1 cellular context compared by ENCODE assay signal in the genomic region with DNA sequence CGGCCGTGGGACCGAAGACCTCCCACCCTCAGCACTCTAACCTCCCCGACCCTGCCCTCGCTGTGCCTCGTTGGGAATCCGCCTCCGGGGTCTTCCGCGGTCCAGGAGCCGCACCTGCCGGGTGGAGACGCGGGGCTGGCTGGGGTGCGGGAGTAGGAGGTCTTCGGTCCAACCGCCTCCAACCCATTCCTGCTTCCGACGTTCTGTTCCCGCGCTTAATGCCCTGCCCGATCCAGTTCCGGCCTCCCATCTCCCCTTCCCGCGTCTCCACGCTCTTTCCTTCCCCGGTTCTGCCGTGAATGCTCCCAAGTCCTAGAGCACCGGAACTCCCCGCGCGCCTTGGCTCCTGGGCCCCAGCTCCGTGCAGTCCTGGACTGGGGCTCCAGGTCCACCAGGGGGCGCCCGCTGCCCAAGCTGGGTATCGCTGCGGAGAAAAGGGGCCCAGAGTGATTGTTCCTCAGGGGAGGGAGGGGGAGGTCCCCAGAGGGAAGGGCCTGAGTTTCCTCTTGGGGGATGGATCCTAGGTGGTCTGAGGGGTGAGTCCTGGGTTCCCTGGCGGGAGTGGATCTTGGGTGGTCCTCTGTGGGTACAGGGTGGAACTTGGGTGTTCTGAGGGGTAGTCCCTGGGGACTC.
A peak's percentile ranks its signal among the peaks of the same experiment; 100 is the strongest.
TF ChIP-seq lines count a peak whose summit lies in the region.

No MANE protein-coding gene starts in this region.

TF ChIP-seq in HEK293, 187 proteins besides CTCF, POLR2A, EP300 and RAD21 (continued from another document and continues in another):
- TF ChIP-seq SP7 (tag by site-specific recombination; IDR thresholded peaks at IDR 0.05) (peak; percentile 66; the same call in 1 of the 2 replicates), ZNF558 (tag by site-specific recombination; IDR thresholded peaks at IDR 0.05) (no peak; the same call in 1 of the 2 replicates), ZNF776 (tag by site-specific recombination; IDR thresholded peaks at IDR 0.05; ENCODE audit: borderline replicate concordance) (no peak), SETDB1 (IDR thresholded peaks at IDR 0.05; ENCODE audit: insufficient read length, low read length) (no peak), ZNF292 (tag by site-specific recombination; IDR thresholded peaks at IDR 0.05; ENCODE audit: borderline replicate concordance, low read depth) (no peak), ZNF670 (tag by site-specific recombination; IDR thresholded peaks at IDR 0.05; ENCODE audit: low read depth) (no peak), ZNF548 (tag by site-specific recombination; IDR thresholded peaks at IDR 0.05) (no peak), ZNF404 (tag by site-specific recombination; IDR thresholded peaks at IDR 0.05) (no peak), GLIS1 (tag by site-specific recombination; IDR thresholded peaks at IDR 0.05) (0 out of 2 replicates have a peak, but pooled peaks have one; percentile 12), HOXA7 (CRISPR knock-in tag; IDR thresholded peaks at IDR 0.05; ENCODE audit: borderline replicate concordance) (no peak), ZNF701 (tag by site-specific recombination; IDR thresholded peaks at IDR 0.05) (peak; percentile 54; the same call in 1 of the 2 replicates), ZNF221 (tag by site-specific recombination; IDR thresholded peaks at IDR 0.05; ENCODE audit: borderline replicate concordance) (no peak), KLF1 (tag by site-specific recombination; IDR thresholded peaks at IDR 0.05) (no peak), ZNF629 (tag by site-specific recombination; IDR thresholded peaks at IDR 0.05) (peak; percentile 55), ZNF561 (tag by site-specific recombination; IDR thresholded peaks at IDR 0.05; ENCODE audit: borderline replicate concordance) (no peak; the same call in 1 of the 2 replicates), ZNF544 (tag by site-specific recombination; IDR thresholded peaks at IDR 0.05) (no peak), GLI4 (tag by site-specific recombination; IDR thresholded peaks at IDR 0.05) (no peak), ZNF473 (tag by site-specific recombination; IDR thresholded peaks at IDR 0.05) (no peak), REPIN1 (tag by site-specific recombination; IDR thresholded peaks at IDR 0.05; ENCODE audit: low read depth) (no peak), ZNF184 (tag by site-specific recombination; IDR thresholded peaks at IDR 0.05) (no peak; the same call in 1 of the 2 replicates), ZNF76 (tag by site-specific recombination; IDR thresholded peaks at IDR 0.05; ENCODE audit: borderline replicate concordance, low read depth) (peak; percentile 76; the same call in 1 of the 2 replicates), MYNN (tag by site-specific recombination; IDR thresholded peaks at IDR 0.05; ENCODE audit: borderline replicate concordance) (no peak), YY2 (tag by site-specific recombination; IDR thresholded peaks at IDR 0.05) (no peak), ZNF658 (tag by site-specific recombination; IDR thresholded peaks at IDR 0.05) (no peak), ATF2 (tag by site-specific recombination; IDR thresholded peaks at IDR 0.05; ENCODE audit: low read depth) (no peak), ZNF175 (tag by site-specific recombination; IDR thresholded peaks at IDR 0.05) (no peak), BCL6B (tag by site-specific recombination; IDR thresholded peaks at IDR 0.05) (no peak), KLF10 (tag by site-specific recombination; IDR thresholded peaks at IDR 0.05) (no peak), KLF16 (tag by site-specific recombination; IDR thresholded peaks at IDR 0.05) (no peak), KLF17 (tag by site-specific recombination; IDR thresholded peaks at IDR 0.05) (peak; percentile 74; the same call in 1 of the 2 replicates), ZNF571 (tag by site-specific recombination; IDR thresholded peaks at IDR 0.05) (no peak), HOXC10 (CRISPR knock-in tag; IDR thresholded peaks at IDR 0.05) (no peak), ZNF10 (tag by site-specific recombination; IDR thresholded peaks at IDR 0.05) (no peak), ZSCAN18 (tag by site-specific recombination; IDR thresholded peaks at IDR 0.05) (peak; percentile 7; the same call in 1 of the 2 replicates), BCL11A (tag by site-specific recombination; IDR thresholded peaks at IDR 0.05; ENCODE audit: low read depth) (no peak), ZFP69B (tag by site-specific recombination; IDR thresholded peaks at IDR 0.05) (peak; percentile 98), ZNF623 (tag by site-specific recombination; IDR thresholded peaks at IDR 0.05) (no peak), ZNF791 (tag by site-specific recombination; IDR thresholded peaks at IDR 0.05) (no peak), ZFP37 (tag by site-specific recombination; IDR thresholded peaks at IDR 0.05) (peak; percentile 68; the same call in 1 of the 2 replicates), ZBTB26 (tag by site-specific recombination; optimal IDR thresholded peaks at IDR 0.05) (peak; percentile 60), ZNF677 (tag by site-specific recombination; IDR thresholded peaks at IDR 0.05) (no peak), ZNF549 (tag by site-specific recombination; IDR thresholded peaks at IDR 0.05) (no peak), ZNF433 (tag by site-specific recombination; IDR thresholded peaks at IDR 0.05; ENCODE audit: low read depth) (no peak)
- TF ChIP-seq, protein P1, sequence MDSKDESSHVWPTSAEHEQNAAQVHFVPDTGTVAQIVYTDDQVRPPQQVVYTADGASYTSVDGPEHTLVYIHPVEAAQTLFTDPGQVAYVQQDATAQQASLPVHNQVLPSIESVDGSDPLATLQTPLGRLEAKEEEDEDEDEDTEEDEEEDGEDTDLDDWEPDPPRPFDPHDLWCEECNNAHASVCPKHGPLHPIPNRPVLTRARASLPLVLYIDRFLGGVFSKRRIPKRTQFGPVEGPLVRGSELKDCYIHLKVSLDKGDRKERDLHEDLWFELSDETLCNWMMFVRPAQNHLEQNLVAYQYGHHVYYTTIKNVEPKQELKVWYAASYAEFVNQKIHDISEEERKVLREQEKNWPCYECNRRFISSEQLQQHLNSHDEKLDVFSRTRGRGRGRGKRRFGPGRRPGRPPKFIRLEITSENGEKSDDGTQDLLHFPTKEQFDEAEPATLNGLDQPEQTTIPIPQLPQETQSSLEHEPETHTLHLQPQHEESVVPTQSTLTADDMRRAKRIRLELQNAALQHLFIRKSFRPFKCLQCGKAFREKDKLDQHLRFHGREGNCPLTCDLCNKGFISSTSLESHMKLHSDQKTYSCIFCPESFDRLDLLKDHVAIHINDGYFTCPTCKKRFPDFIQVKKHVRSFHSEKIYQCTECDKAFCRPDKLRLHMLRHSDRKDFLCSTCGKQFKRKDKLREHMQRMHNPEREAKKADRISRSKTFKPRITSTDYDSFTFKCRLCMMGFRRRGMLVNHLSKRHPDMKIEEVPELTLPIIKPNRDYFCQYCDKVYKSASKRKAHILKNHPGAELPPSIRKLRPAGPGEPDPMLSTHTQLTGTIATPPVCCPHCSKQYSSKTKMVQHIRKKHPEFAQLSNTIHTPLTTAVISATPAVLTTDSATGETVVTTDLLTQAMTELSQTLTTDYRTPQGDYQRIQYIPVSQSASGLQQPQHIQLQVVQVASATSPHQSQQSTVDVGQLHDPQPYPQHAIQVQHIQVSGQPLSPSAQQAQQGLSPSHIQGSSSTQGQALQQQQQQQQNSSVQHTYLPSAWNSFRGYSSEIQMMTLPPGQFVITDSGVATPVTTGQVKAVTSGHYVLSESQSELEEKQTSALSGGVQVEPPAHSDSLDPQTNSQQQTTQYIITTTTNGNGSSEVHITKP (tag by site-specific recombination; IDR thresholded peaks at IDR 0.05) = peak; percentile 12; the same call in 1 of the 2 replicates
- TF ChIP-seq, protein P2, sequence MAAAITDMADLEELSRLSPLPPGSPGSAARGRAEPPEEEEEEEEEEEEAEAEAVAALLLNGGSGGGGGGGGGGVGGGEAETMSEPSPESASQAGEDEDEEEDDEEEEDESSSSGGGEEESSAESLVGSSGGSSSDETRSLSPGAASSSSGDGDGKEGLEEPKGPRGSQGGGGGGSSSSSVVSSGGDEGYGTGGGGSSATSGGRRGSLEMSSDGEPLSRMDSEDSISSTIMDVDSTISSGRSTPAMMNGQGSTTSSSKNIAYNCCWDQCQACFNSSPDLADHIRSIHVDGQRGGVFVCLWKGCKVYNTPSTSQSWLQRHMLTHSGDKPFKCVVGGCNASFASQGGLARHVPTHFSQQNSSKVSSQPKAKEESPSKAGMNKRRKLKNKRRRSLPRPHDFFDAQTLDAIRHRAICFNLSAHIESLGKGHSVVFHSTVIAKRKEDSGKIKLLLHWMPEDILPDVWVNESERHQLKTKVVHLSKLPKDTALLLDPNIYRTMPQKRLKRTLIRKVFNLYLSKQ (tag by site-specific recombination; IDR thresholded peaks at IDR 0.05; ENCODE audit: borderline replicate concordance) = no peak
- TF ChIP-seq, protein P3, sequence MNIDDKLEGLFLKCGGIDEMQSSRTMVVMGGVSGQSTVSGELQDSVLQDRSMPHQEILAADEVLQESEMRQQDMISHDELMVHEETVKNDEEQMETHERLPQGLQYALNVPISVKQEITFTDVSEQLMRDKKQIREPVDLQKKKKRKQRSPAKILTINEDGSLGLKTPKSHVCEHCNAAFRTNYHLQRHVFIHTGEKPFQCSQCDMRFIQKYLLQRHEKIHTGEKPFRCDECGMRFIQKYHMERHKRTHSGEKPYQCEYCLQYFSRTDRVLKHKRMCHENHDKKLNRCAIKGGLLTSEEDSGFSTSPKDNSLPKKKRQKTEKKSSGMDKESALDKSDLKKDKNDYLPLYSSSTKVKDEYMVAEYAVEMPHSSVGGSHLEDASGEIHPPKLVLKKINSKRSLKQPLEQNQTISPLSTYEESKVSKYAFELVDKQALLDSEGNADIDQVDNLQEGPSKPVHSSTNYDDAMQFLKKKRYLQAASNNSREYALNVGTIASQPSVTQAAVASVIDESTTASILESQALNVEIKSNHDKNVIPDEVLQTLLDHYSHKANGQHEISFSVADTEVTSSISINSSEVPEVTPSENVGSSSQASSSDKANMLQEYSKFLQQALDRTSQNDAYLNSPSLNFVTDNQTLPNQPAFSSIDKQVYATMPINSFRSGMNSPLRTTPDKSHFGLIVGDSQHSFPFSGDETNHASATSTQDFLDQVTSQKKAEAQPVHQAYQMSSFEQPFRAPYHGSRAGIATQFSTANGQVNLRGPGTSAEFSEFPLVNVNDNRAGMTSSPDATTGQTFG (tag by site-specific recombination; IDR thresholded peaks at IDR 0.05; ENCODE audit: borderline replicate concordance) = no peak
- TF ChIP-seq, protein P4, sequence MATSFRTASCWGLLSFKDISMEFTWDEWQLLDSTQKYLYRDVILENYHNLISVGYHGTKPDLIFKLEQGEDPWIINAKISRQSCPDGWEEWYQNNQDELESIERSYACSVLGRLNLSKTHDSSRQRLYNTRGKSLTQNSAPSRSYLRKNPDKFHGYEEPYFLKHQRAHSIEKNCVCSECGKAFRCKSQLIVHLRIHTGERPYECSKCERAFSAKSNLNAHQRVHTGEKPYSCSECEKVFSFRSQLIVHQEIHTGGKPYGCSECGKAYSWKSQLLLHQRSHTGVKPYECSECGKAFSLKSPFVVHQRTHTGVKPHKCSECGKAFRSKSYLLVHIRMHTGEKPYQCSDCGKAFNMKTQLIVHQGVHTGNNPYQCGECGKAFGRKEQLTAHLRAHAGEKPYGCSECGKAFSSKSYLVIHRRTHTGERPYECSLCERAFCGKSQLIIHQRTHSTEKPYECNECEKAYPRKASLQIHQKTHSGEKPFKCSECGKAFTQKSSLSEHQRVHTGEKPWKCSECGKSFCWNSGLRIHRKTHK (tag by site-specific recombination; IDR thresholded peaks at IDR 0.05) = no peak
